24 cellular contexts compared by ENCODE assay signal in genomic region chr1:42081475-42081874, GRCh38.
A peak's percentile ranks its signal among the peaks of the same experiment; 100 is the strongest.
DNase-seq lines count a peak whose midpoint lies in the region; ATAC-seq and TF ChIP-seq lines count a peak whose summit lies in the region.
"Had no signal": no experiment of that assay in that cellular context is flagged by ENCODE, and none has a peak within 500 bp of the region (broad histone marks: within the 10 kb centered on the region; RNA-seq: fewer than 3 reads in every experiment).

No MANE protein-coding gene starts in this region.

- H3K27me3 Mint-ChIP-seq in CD14-positive monocyte (ENCODE audit: low read depth in 3 of 3), result peaks cover 0 to 3% (median 2%) of the 10 kb centered on the region in 3 donors

- H2AFZ ChIP-seq in IMR-90 (replicated peaks; ENCODE audit: low read length, poor library complexity) (peak overlapping the region; percentile 13), neuronal stem cell (ENCODE audit: low read length) (no peak overlapping the region)

- H2BK20ac ChIP-seq in IMR-90 (ENCODE audit: low read depth, low read length), result no peak overlapping the region

- intact Hi-C loops in IMR-90 (cut with micrococcal nuclease) (no loop called here), body of pancreas (cut with DNase I) (no loop called here), CD14-positive monocyte (cut with micrococcal nuclease) (no loop called here)

- CTCF ChIA-PET in IMR-90 (lab: Yijun Ruan, JAX), result no interaction called here

- H3K4me3 Mint-ChIP-seq in CD14-positive monocyte, result no peak overlapping the region
- H3K4me3 Mint-ChIP-seq: CD8-positive, alpha-beta T cell; memory B cell; naive thymus-derived CD4-positive, alpha-beta T cell had no signal

- H3K4ac ChIP-seq in IMR-90 (ENCODE audit: low read depth, low read length) (no peak overlapping the region), neuronal stem cell (ENCODE audit: low read length) (no peak overlapping the region)

- H3K27ac Mint-ChIP-seq in CD14-positive monocyte, result no peak overlapping the region
- H3K27ac Mint-ChIP-seq: CD8-positive, alpha-beta T cell; memory B cell; naive thymus-derived CD4-positive, alpha-beta T cell had no signal

- ATAC-seq in IMR-90 (ENCODE audit: low read depth) (no peak), body of pancreas (peak; percentile 98)
- ATAC-seq: CD8-positive, alpha-beta T cell; naive thymus-derived CD4-positive, alpha-beta T cell had no signal

- H3K9ac ChIP-seq in IMR-90 (ENCODE audit: low read depth, low read length) (no peak overlapping the region), neuronal stem cell (ENCODE audit: low read depth, low read length, poor library complexity) (no peak overlapping the region)
- H3K9ac ChIP-seq: KMS-11 had no signal

- DNase-seq in ELF-1 (ENCODE audit: low read depth, low spot score) (peak; percentile 2), IMR-90 (no peak), body of pancreas (peak; percentile 81 to 89 (median 86)), neuronal stem cell (ENCODE audit: low spot score) (no peak), MV-4-11 (lab: John Stamatoyannopoulos, UW) (no peak), CD14-positive monocyte (ENCODE audit: low spot score) (no peak), RPMI8226 (no peak)
- DNase-seq: activated CD4-positive, alpha-beta T cell treated with anti-CD3 and anti-CD28 coated beads, Interleukin-2, amount 50 U/mL, for 4 hours; activated CD8-positive, alpha-beta memory T cell treated with anti-CD3 and anti-CD28 coated beads, Interleukin-2, amount 50 U/mL, for 48 hours; activated gamma-delta T cell; adrenal gland; CD8-positive, alpha-beta T cell; dorsolateral prefrontal cortex; naive thymus-derived CD4-positive, alpha-beta T cell; NCI-H2171; NCI-H748 treated with DMSO at 0.1 percent for 48 hours; ovary; stimulated activated CD4-positive, alpha-beta T cell treated with anti-CD3 and anti-CD28 coated beads, Interleukin-1b, Interleukin-23, amount 100 ng/mL, for 48 hours; stimulated activated naive CD4-positive, alpha-beta T cell treated with Interleukin-2 at 50 U/mL for 16 hours; T-helper 2 cell had no signal

- no peaks in the 10 kb centered on the region for H3K36me3 ChIP-seq in IMR-90 (ENCODE audit: control insufficient read depth, insufficient read depth, low read length)
- H3K36me3 ChIP-seq in body of pancreas (replicated peaks in 1 of 2; ENCODE audit: insufficient read depth in 1 of 2, low read depth in 2 of 2), result no peaks in the 10 kb centered on the region
- H3K36me3 ChIP-seq in neuronal stem cell (replicated peaks in 1 of 2; ENCODE audit: control insufficient read depth in 2 of 2, insufficient read depth in 2 of 2, low read length in 2 of 2), result no peaks in the 10 kb centered on the region
- H3K36me3 ChIP-seq: adrenal gland, ovary, SJSA1, tibial nerve had no signal

- H3K4me2 ChIP-seq in IMR-90 (ENCODE audit: low read depth, low read length) (no peak overlapping the region), neuronal stem cell (ENCODE audit: insufficient read depth, low read length, poor library complexity, severe bottlenecking) (no peak overlapping the region)
- H3K4me2 ChIP-seq: KMS-11 had no signal

- H2AK9ac ChIP-seq in IMR-90 (replicated peaks; ENCODE audit: low read depth, low read length, poor library complexity), result no peak overlapping the region

- BruUV-seq in IMR-90 (replicated peaks; lab: Mats Ljungman, UMichigan), result no TSS peak

- POLR2A ChIA-PET in IMR-90 (lab: Charles Lee; ENCODE audit: unreplicated experiment), result no interaction called here

- peaks cover 11% of the 10 kb centered on the region for H3K4me1 Mint-ChIP-seq in CD14-positive monocyte
- H3K4me1 Mint-ChIP-seq: memory B cell had no signal

- TF ChIP-seq CTCF in IMR-90 (conservative IDR thresholded peaks at IDR 0.05; ENCODE audit: low read depth, low read length) (no peak), body of pancreas (IDR thresholded peaks at IDR 0.05) (peak in 2 of 7 experiments; percentile 10 to 12), CD14-positive monocyte (IDR thresholded peaks at IDR 0.05) (no peak)

- no peak overlapping the region for H2BK120ac ChIP-seq in IMR-90 (ENCODE audit: low read depth, low read length)
- H2BK120ac ChIP-seq in neuronal stem cell (ENCODE audit: low read depth, low read length), result no peak overlapping the region

- H3K27ac ChIP-seq in IMR-90 (ENCODE audit: insufficient read depth, low read length) (no peak overlapping the region), body of pancreas (peak overlapping the region in 1 of 4 donors; percentile 3), neuronal stem cell (replicated peaks; ENCODE audit: low read length) (no peak overlapping the region)
- H3K27ac ChIP-seq: adrenal gland, dorsolateral prefrontal cortex, KMS-11, ovary, SJSA1, tibial nerve had no signal

- H2BK15ac ChIP-seq in IMR-90 (ENCODE audit: low read depth, low read length) (no peak overlapping the region), neuronal stem cell (ENCODE audit: low read length) (no peak overlapping the region)

- H3K23ac ChIP-seq in IMR-90 (ENCODE audit: low read depth, low read length) (no peak overlapping the region), neuronal stem cell (ENCODE audit: low read depth, low read length, poor library complexity) (no peak overlapping the region)

- TF ChIP-seq RAD21 in IMR-90 (IDR thresholded peaks at IDR 0.05; ENCODE audit: low read length), result no peak

- no peak overlapping the region for H2BK5ac ChIP-seq in IMR-90 (ENCODE audit: low read depth, low read length, poor library complexity, severe bottlenecking)
- no peak overlapping the region for H2BK5ac ChIP-seq in neuronal stem cell (ENCODE audit: low read length)

- no peaks in the 10 kb centered on the region for H3K9me1 ChIP-seq in IMR-90 (ENCODE audit: insufficient read depth, low read length)

- no peak overlapping the region for H3K56ac ChIP-seq in IMR-90 (ENCODE audit: extremely low read depth, insufficient read depth, low read length)

- no peaks in the 10 kb centered on the region for H3K36me3 Mint-ChIP-seq in CD14-positive monocyte
- H3K36me3 Mint-ChIP-seq: memory B cell had no signal

- no peak overlapping the region for H4K8ac ChIP-seq in IMR-90 (ENCODE audit: low read depth in 2 of 2, low read length in 2 of 2)
- no peak overlapping the region for H4K8ac ChIP-seq in neuronal stem cell (ENCODE audit: low read depth, low read length)

- H2BK12ac ChIP-seq in neuronal stem cell (ENCODE audit: low read length), result no peak overlapping the region

- H3K9me3 Mint-ChIP-seq in CD14-positive monocyte, result peaks cover 1 to 10% (median 4%) of the 10 kb centered on the region in 7 donors

- H3K79me1 ChIP-seq in IMR-90 (ENCODE audit: low read depth in 1 of 2, low read length in 2 of 2) (no peaks in the 10 kb centered on the region), neuronal stem cell (ENCODE audit: low read depth, low read length) (no peaks in the 10 kb centered on the region)

- H4K91ac ChIP-seq in IMR-90 (ENCODE audit: insufficient read depth, low read depth, low read length), result no peak overlapping the region
- no peak overlapping the region for H4K91ac ChIP-seq in neuronal stem cell (ENCODE audit: low read depth, low read length, poor library complexity)

- no peaks in the 10 kb centered on the region for H4K20me1 ChIP-seq in IMR-90 (ENCODE audit: insufficient read depth, low read length)

- TF ChIP-seq POLR2A in IMR-90 (IDR thresholded peaks at IDR 0.05; ENCODE audit: low read depth, low read length) (no peak), body of pancreas (IDR thresholded peaks at IDR 0.05) (no peak)

- H3K18ac ChIP-seq in IMR-90 (ENCODE audit: low read depth, low read length) (no peak overlapping the region), neuronal stem cell (ENCODE audit: low read length) (peak overlapping the region; percentile 59)

- no peaks in the 10 kb centered on the region for H3K4me1 ChIP-seq in IMR-90 (ENCODE audit: control insufficient read depth, insufficient read depth, low read length)
- H3K4me1 ChIP-seq in body of pancreas, result peaks cover 22% of the 10 kb centered on the region
- peaks cover 0 to 2% of the 10 kb centered on the region in 2 donors for H3K4me1 ChIP-seq in neuronal stem cell (ENCODE audit: control insufficient read depth in 2 of 2, insufficient read depth in 1 of 2, low read depth in 1 of 2, low read length in 2 of 2)
- H3K4me1 ChIP-seq: adrenal gland, SJSA1, tibial nerve had no signal

- WGBS in IMR-90 (ENCODE audit: extremely low coverage in 2 of 2, insufficient read length in 1 of 2), 2 experiments, result 86% methylated on average over 1 of the region's 2 CpGs; no CpG with 5 or more reads in 1 of the 2 experiments
- 40% methylated on average over 2 of the region's 2 CpGs; no CpG with 5 or more reads in 1 of the 2 donors for WGBS in body of pancreas, 2 donors
- WGBS in neuronal stem cell (ENCODE audit: extremely low coverage in 2 of 2, insufficient read length in 2 of 2, insufficient replicate concordance in 1 of 2), 2 donors, result no CpG with 5 or more reads among the region's 2 CpGs

- no peaks in the 10 kb centered on the region for H3K9me3 ChIP-seq in IMR-90 (ENCODE audit: control insufficient read depth, insufficient read depth, low read length)
- no peaks in the 10 kb centered on the region for H3K9me3 ChIP-seq in body of pancreas
- no peaks in the 10 kb centered on the region for H3K9me3 ChIP-seq in neuronal stem cell (replicated peaks in 1 of 2; ENCODE audit: control insufficient read depth in 2 of 2, insufficient read depth in 1 of 2, low read depth in 1 of 2, low read length in 2 of 2)
- H3K9me3 ChIP-seq: ovary, SJSA1 had no signal

- H2AK5ac ChIP-seq in IMR-90 (ENCODE audit: low read depth, low read length) (no peak overlapping the region), neuronal stem cell (ENCODE audit: low read depth, low read length) (no peak overlapping the region)

- H3K4me3 ChIP-seq in IMR-90 (ENCODE audit: insufficient read depth, low read depth, low read length), result no peak overlapping the region
- no peak overlapping the region for H3K4me3 ChIP-seq in body of pancreas
- H3K4me3 ChIP-seq in neuronal stem cell (ENCODE audit: low read length in 2 of 2), result no peak overlapping the region
- H3K4me3 ChIP-seq: adrenal gland, dorsolateral prefrontal cortex, ovary, SJSA1, tibial nerve had no signal

- no peak overlapping the region for H3K14ac ChIP-seq in IMR-90 (replicated peaks; ENCODE audit: low read depth, low read length)
- H3K14ac ChIP-seq in neuronal stem cell (ENCODE audit: low read length), result peak overlapping the region; percentile 59

- H3K27me3 ChIP-seq in IMR-90 (ENCODE audit: control insufficient read depth, insufficient read depth, low read length) (peaks cover 2% of the 10 kb centered on the region; the same call in 1 of the 2 replicates), body of pancreas (no peaks in the 10 kb centered on the region), neuronal stem cell (ENCODE audit: control insufficient read depth in 3 of 3, insufficient read depth in 3 of 3, low read depth in 1 of 3, low read length in 3 of 3) (no peaks in the 10 kb centered on the region)
- H3K27me3 ChIP-seq: adrenal gland, ovary, tibial nerve had no signal

- H4K5ac ChIP-seq in IMR-90 (ENCODE audit: low read depth, low read length), result no peak overlapping the region

- dilution Hi-C loops in IMR-90 (cut with HindIII; ENCODE audit: low sequenced_read_pairs, unreplicated experiment), result no loop called here

- in situ Hi-C loops in IMR-90 (cut with MboI; ENCODE audit: low sequenced_read_pairs), result no loop called here

TF ChIP-seq in IMR-90, 13 proteins besides CTCF, POLR2A, EP300 and RAD21 (continues in another document):
- no peak for TF ChIP-seq RFX5 (IDR thresholded peaks at IDR 0.05; ENCODE audit: low read depth, low read length)
- TF ChIP-seq FOS (IDR thresholded peaks at IDR 0.05; ENCODE audit: low read depth, low read length), result no peak
- TF ChIP-seq SMC3 (IDR thresholded peaks at IDR 0.05; ENCODE audit: low read depth, low read length), result no peak

Comparison
In these comparisons a context has a peak if more than half of its experiments do, and no peak if none do; other contexts are left out.
1. DNase-seq: peak in ELF-1 (single experiment) and body of pancreas (4 of 4); none in IMR-90 (single experiment), neuronal stem cell (single experiment), MV-4-11 (single experiment), CD14-positive monocyte (single experiment) and RPMI8226 (single experiment).